In the genomic region with DNA sequence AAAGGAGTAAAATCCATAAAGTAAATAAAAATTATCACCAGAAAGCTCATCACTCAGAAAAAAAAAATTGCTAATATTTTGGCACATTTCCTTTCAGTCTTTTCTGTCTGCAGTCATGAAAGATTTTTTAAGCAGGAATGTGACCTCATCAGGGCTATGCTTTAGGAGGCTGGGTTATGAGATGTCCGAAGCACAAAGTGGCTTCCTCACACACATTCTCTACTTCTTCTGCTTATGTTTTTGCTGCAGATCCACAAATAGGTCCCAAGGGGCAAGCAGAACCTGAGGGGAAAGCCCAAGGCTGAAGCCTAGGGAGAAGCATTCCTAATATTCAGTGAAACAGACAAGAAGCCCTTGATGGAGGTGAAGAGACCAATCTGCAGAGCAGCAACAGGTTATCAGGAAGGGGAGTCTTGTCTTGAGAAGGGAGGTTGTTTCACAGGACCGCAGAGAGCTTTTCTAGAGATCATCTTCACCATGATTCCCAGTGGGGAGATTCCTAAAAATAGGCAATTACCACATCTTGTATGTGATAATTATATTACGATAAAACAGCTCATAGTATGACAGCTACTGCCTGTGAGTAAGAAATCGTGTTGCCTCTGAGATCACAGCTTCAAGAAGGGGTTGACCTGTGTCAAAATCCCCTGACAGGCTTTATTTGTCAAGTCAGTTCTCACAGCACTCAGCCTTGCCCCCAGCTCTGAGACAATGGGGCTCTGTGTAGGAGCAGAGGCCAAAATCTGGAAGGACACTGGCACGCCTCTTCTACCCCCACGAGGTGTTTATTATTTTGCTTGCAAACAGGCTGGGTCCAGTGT, we compare ENCODE assay signal across 1 cellular context.
TF ChIP-seq lines count a peak whose summit lies in the region.

No MANE protein-coding gene starts in this region.

TF ChIP-seq in IMR-90, 13 proteins besides CTCF, POLR2A, EP300 and RAD21 (continued from another document):
- TF ChIP-seq, protein P1, sequence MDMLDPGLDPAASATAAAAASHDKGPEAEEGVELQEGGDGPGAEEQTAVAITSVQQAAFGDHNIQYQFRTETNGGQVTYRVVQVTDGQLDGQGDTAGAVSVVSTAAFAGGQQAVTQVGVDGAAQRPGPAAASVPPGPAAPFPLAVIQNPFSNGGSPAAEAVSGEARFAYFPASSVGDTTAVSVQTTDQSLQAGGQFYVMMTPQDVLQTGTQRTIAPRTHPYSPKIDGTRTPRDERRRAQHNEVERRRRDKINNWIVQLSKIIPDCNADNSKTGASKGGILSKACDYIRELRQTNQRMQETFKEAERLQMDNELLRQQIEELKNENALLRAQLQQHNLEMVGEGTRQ (IDR thresholded peaks at IDR 0.05; ENCODE audit: low read depth, low read length): no peak
- no peak for TF ChIP-seq RFX5 (IDR thresholded peaks at IDR 0.05; ENCODE audit: low read depth, low read length)
- TF ChIP-seq CEBPB (IDR thresholded peaks at IDR 0.05; ENCODE audit: low read depth, low read length): no peak
- TF ChIP-seq MXI1 (IDR thresholded peaks at IDR 0.05; ENCODE audit: borderline replicate concordance, low read depth, low read length): no peak
- no peak for TF ChIP-seq SMC3 (IDR thresholded peaks at IDR 0.05; ENCODE audit: low read depth, low read length)
